ENCODE assay signal across 30 cellular contexts in genomic region chr10:13437026-13437555, GRCh38.
"Had no signal": no experiment of that assay in that cellular context is flagged by ENCODE, and none has a peak within 500 bp of the region (broad histone marks: within the 10 kb centered on the region; RNA-seq: fewer than 3 reads in every experiment).

No MANE protein-coding gene starts in this region.

- ATAC-seq: activated CD4-positive, alpha-beta T cell treated with anti-CD3 and anti-CD28 coated beads for 36 hours; activated CD8-positive, alpha-beta memory T cell treated with anti-CD3 and anti-CD28 coated beads, Interleukin-2, amount 10 ng/mL, durations not matched to agents 7 days and 5 days; activated CD8-positive, alpha-beta T cell treated with anti-CD3 and anti-CD28 coated beads, Interleukin-2, amount 10 ng/mL, durations not matched to agents 7 days and 5 days; activated naive CD4-positive, alpha-beta T cell treated with anti-CD3 and anti-CD28 coated beads, Interleukin-2, amount 50 U/mL, for 72 hours; foreskin keratinocyte; heart right ventricle; naive thymus-derived CD4-positive, alpha-beta T cell; stimulated activated memory B cell treated with anti-CD40 and anti-IgM and Interleukin-4, amounts not matched to agents 10 μg/mL and 1 μg/mL and 100 μg/mL, for 72 hours; stimulated activated naive CD8-positive, alpha-beta T cell treated with anti-CD3 and anti-CD28 coated beads, Interleukin-15, amount 100 ng/mL, for 72 hours had no signal

- H3K27ac Mint-ChIP-seq: activated CD4-positive, alpha-beta T cell treated with anti-CD3 and anti-CD28 coated beads for 36 hours; activated CD8-positive, alpha-beta memory T cell treated with anti-CD3 and anti-CD28 coated beads, Interleukin-2, amount 10 ng/mL, durations not matched to agents 7 days and 5 days; activated CD8-positive, alpha-beta T cell treated with anti-CD3 and anti-CD28 coated beads, Interleukin-2, amount 10 ng/mL, durations not matched to agents 7 days and 5 days; dendritic cell treated with granulocyte-macrophage colony-stimulating factor and Interleukin-4, amounts not matched to agents 40 ng/mL and 50 ng/mL, for 4 days; endodermal cell; naive thymus-derived CD4-positive, alpha-beta T cell; stimulated activated memory B cell treated with anti-CD40 and anti-IgM and Interleukin-4, amounts not matched to agents 10 μg/mL and 1 μg/mL and 100 μg/mL, for 72 hours had no signal

- DNase-seq: activated CD4-positive, alpha-beta T cell treated with anti-CD3 and anti-CD28 coated beads for 36 hours; activated CD4-positive, CD25-positive, alpha-beta regulatory T cell; activated CD8-positive, alpha-beta memory T cell treated with anti-CD3 and anti-CD28 coated beads, Interleukin-2, amount 10 ng/mL, durations not matched to agents 7 days and 5 days; activated CD8-positive, alpha-beta T cell treated with anti-CD3 and anti-CD28 coated beads, Interleukin-2, amount 10 ng/mL, durations not matched to agents 7 days and 5 days; activated naive CD4-positive, alpha-beta T cell; activated T-cell treated with anti-CD3 and anti-CD28 coated beads, Interleukin-2, amount 50 U/mL, for 48 hours; anterior cingulate cortex; endodermal cell; foreskin keratinocyte; heart right ventricle; mammary epithelial cell; midbrain; naive thymus-derived CD4-positive, alpha-beta T cell; occipital lobe; posterior cingulate gyrus; sigmoid colon; stimulated activated CD4-positive, alpha-beta T cell treated with anti-CD3 and anti-CD28 coated beads, Interleukin-1b, Interleukin-23, amount 100 ng/mL, for 48 hours; stimulated activated CD4-positive, alpha-beta T cell treated with anti-CD3 and anti-CD28 coated beads, Interleukin-4, amount 100 ng/mL, for 4 hours; stimulated activated CD8-positive, alpha-beta memory T cell treated with anti-CD3 and anti-CD28 coated beads, Interleukin-4, amount 100 ng/mL, for 48 hours; stimulated activated naive CD8-positive, alpha-beta T cell treated with anti-CD3 and anti-CD28 coated beads, Interleukin-15, amount 100 ng/mL, for 72 hours; substantia nigra; upper lobe of left lung had no signal

- FAIRE-seq: bronchial epithelial cell had no signal

- H3K4me1 ChIP-seq: foreskin keratinocyte had no signal

- H3K9me3 ChIP-seq: esophagus muscularis mucosa, heart right ventricle, sigmoid colon, upper lobe of left lung, vagina had no signal

- H3K36me3 Mint-ChIP-seq: activated CD8-positive, alpha-beta memory T cell treated with anti-CD3 and anti-CD28 coated beads, Interleukin-2, amount 10 ng/mL, durations not matched to agents 7 days and 5 days; activated naive CD4-positive, alpha-beta T cell treated with anti-CD3 and anti-CD28 coated beads, Interleukin-2, amount 50 U/mL, for 72 hours; naive thymus-derived CD4-positive, alpha-beta T cell; stimulated activated memory B cell treated with anti-CD40 and anti-IgM and Interleukin-4, amounts not matched to agents 10 μg/mL and 1 μg/mL and 100 μg/mL, for 72 hours had no signal

- H3K27ac ChIP-seq: esophagus muscularis mucosa, foreskin keratinocyte, heart right ventricle, sigmoid colon, upper lobe of left lung, vagina had no signal

- H3K9me3 Mint-ChIP-seq: activated naive CD4-positive, alpha-beta T cell treated with anti-CD3 and anti-CD28 coated beads, Interleukin-2, amount 50 U/mL, for 72 hours; central memory CD8-positive, alpha-beta T cell; dendritic cell treated with granulocyte-macrophage colony-stimulating factor and Interleukin-4, amounts not matched to agents 40 ng/mL and 50 ng/mL, for 4 days; endodermal cell; stimulated activated memory B cell treated with anti-CD40 and anti-IgM and Interleukin-4, amounts not matched to agents 10 μg/mL and 1 μg/mL and 100 μg/mL, for 72 hours; stimulated activated naive CD8-positive, alpha-beta T cell treated with anti-CD3 and anti-CD28 coated beads, Interleukin-15, amount 100 ng/mL, for 72 hours had no signal

- H3K4me3 ChIP-seq: esophagus muscularis mucosa, heart right ventricle, sigmoid colon, smooth muscle cell, upper lobe of left lung, vagina had no signal

- H3K4me3 Mint-ChIP-seq: activated CD4-positive, alpha-beta T cell treated with anti-CD3 and anti-CD28 coated beads for 36 hours; activated CD8-positive, alpha-beta memory T cell treated with anti-CD3 and anti-CD28 coated beads, Interleukin-2, amount 10 ng/mL, durations not matched to agents 7 days and 5 days; activated CD8-positive, alpha-beta T cell treated with anti-CD3 and anti-CD28 coated beads, Interleukin-2, amount 10 ng/mL, durations not matched to agents 7 days and 5 days; central memory CD8-positive, alpha-beta T cell; dendritic cell treated with granulocyte-macrophage colony-stimulating factor and Interleukin-4, amounts not matched to agents 40 ng/mL and 50 ng/mL, for 4 days; endodermal cell; naive thymus-derived CD4-positive, alpha-beta T cell; stimulated activated memory B cell treated with anti-CD40 and anti-IgM and Interleukin-4, amounts not matched to agents 10 μg/mL and 1 μg/mL and 100 μg/mL, for 72 hours; stimulated activated naive CD8-positive, alpha-beta T cell treated with anti-CD3 and anti-CD28 coated beads, Interleukin-15, amount 100 ng/mL, for 72 hours had no signal

- H3K4me2 ChIP-seq: smooth muscle cell had no signal

- H3K27me3 ChIP-seq: vagina had no signal

- H3K36me3 ChIP-seq: esophagus muscularis mucosa, sigmoid colon, upper lobe of left lung, vagina had no signal
